ENCODE assay signal across 9 cellular contexts in the genomic region with DNA sequence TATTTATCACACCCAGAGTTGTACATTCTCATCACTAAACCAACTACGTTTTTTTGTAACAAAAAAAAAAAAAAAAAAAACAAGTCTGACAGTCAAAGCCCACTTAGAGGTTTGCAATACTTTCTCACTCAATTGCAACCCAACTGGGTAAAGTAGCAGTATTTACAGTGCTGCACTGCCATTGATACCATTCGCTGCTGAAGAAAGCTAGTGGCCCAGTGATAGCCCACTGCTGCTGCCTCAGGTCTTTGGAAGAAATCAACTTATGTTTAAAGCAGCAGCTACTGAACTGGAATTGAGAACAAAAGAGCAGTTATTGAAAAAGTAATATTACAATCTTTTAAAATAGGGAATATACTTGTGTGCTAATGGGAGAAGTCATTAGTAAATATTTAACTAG. TPM values are rescaled to one million over a fixed set of nuclear protein-coding genes. Genes with fewer than 3 reads are reported as not detected.
DNase-seq lines count a peak whose midpoint lies in the region; ATAC-seq and TF ChIP-seq lines count a peak whose summit lies in the region.
"Had no signal": no experiment of that assay in that cellular context is flagged by ENCODE, and none has a peak within 500 bp of the region (broad histone marks: within the 10 kb centered on the region; RNA-seq: fewer than 3 reads in every experiment).

No MANE protein-coding gene starts in this region.

- POLR2A ChIA-PET in activated CD4-positive, alpha-beta memory T cell treated with anti-CD3 and anti-CD28 coated beads, Interleukin-2, amount 10 ng/mL, durations not matched to agents 7 days and 5 days (lab: Charles Lee) = interaction anchor here (1.2 to 21.6 kb wide), 6 partner anchors 9 to 181 kb away, joined by 3 to 925 read pairs (median 72); a partner anchor contains a TSS

- H3K9ac ChIP-seq in iPS-15b (ENCODE audit: low read depth, low read length) (peak overlapping the region; percentile 98), subcutaneous abdominal adipose tissue (ENCODE audit: low read length in 5 of 5) (peak overlapping the region; percentile 80 to 99 (median 95))

- peak overlapping the region; percentile 81 for H3K4me3 Mint-ChIP-seq in activated CD4-positive, alpha-beta memory T cell treated with anti-CD3 and anti-CD28 coated beads, Interleukin-2, amount 10 ng/mL, durations not matched to agents 7 days and 5 days

- H3K27ac Mint-ChIP-seq in activated CD4-positive, alpha-beta memory T cell treated with anti-CD3 and anti-CD28 coated beads, Interleukin-2, amount 10 ng/mL, durations not matched to agents 7 days and 5 days = peak overlapping the region; percentile 70

- H3K4me3 ChIP-seq in iPS-15b (ENCODE audit: low read depth, low read length) = peak overlapping the region; percentile 96
- H3K4me3 ChIP-seq in subcutaneous abdominal adipose tissue (ENCODE audit: low read depth in 1 of 5, low read length in 5 of 5) = peak overlapping the region; percentile 90 to 100 (median 95)

- CTCF ChIA-PET in activated CD4-positive, alpha-beta memory T cell treated with anti-CD3 and anti-CD28 coated beads, Interleukin-2, amount 10 ng/mL, durations not matched to agents 7 days and 5 days (lab: Charles Lee) = interaction anchor here (0.8 to 9.1 kb wide), 8 partner anchors 8 to 703 kb away, joined by 3 to 92 read pairs (median 5); a partner anchor contains a TSS

- H3K27me3 ChIP-seq in iPS-15b (ENCODE audit: control insufficient read depth, insufficient read depth, low read length) = no peaks in the 10 kb centered on the region
- H3K27me3 ChIP-seq in subcutaneous abdominal adipose tissue (ENCODE audit: control insufficient read depth in 5 of 5, insufficient read depth in 4 of 5, low read length in 5 of 5) = no peaks in the 10 kb centered on the region

- DNase-seq in NOMO-1 treated with DMSO at 0.1 percent for 48 hours (lab: John Stamatoyannopoulos, UW; ENCODE audit: unreplicated experiment) (peak; percentile 20), NOMO-1 treated with dmso at 0.1 percent for 144 hours (lab: John Stamatoyannopoulos, UW; ENCODE audit: unreplicated experiment) (no peak), NCI-H1436 (lab: John Stamatoyannopoulos, UW) (no peak)
- no peak for DNase-seq in activated CD4-positive, alpha-beta memory T cell treated with anti-CD3 and anti-CD28 coated beads, Interleukin-2, amount 10 ng/mL, durations not matched to agents 7 days and 5 days
- DNase-seq: NCI-H510A treated with DMSO at 0.1 percent for 48 hours had no signal

- peak overlapping the region; percentile 100 for H3K27ac ChIP-seq in subcutaneous abdominal adipose tissue (ENCODE audit: low read depth, low read length)

- H3K9me3 ChIP-seq in iPS-15b (ENCODE audit: control insufficient read depth, insufficient read depth, low read length) (no peaks in the 10 kb centered on the region), subcutaneous abdominal adipose tissue (ENCODE audit: control insufficient read depth in 5 of 5, low read length in 5 of 5) (no peaks in the 10 kb centered on the region)

- H3K36me3 Mint-ChIP-seq in activated CD4-positive, alpha-beta memory T cell treated with anti-CD3 and anti-CD28 coated beads, Interleukin-2, amount 10 ng/mL, durations not matched to agents 7 days and 5 days (ENCODE audit: low read depth) = peaks cover 67% of the 10 kb centered on the region

- no peaks in the 10 kb centered on the region for H3K27me3 Mint-ChIP-seq in activated CD4-positive, alpha-beta memory T cell treated with anti-CD3 and anti-CD28 coated beads, Interleukin-2, amount 10 ng/mL, durations not matched to agents 7 days and 5 days

- ATAC-seq in GM18505 (IDR thresholded peaks at IDR 0.05; ENCODE audit: unreplicated experiment) = no peak
- no peak for ATAC-seq in GM19351 (IDR thresholded peaks at IDR 0.05; ENCODE audit: unreplicated experiment)

- TF ChIP-seq POLR2A in GM18505 (IDR thresholded peaks at IDR 0.05; ENCODE audit: borderline replicate concordance, extremely low read depth, insufficient read depth, insufficient read length) = no peak

- peaks cover 66% of the 10 kb centered on the region for H3K4me1 Mint-ChIP-seq in activated CD4-positive, alpha-beta memory T cell treated with anti-CD3 and anti-CD28 coated beads, Interleukin-2, amount 10 ng/mL, durations not matched to agents 7 days and 5 days

- H3K36me3 ChIP-seq in iPS-15b (ENCODE audit: control insufficient read depth, insufficient read depth, low read length) (peaks cover 39% of the 10 kb centered on the region), subcutaneous abdominal adipose tissue (ENCODE audit: control insufficient read depth in 5 of 5, insufficient read depth in 5 of 5, low read length in 5 of 5) (peaks cover 31 to 45% (median 41%) of the 10 kb centered on the region in 5 donors)

- H3K4me1 ChIP-seq in iPS-15b (ENCODE audit: control insufficient read depth, insufficient read depth, low read length) = peaks cover 8% of the 10 kb centered on the region
- peaks cover 0 to 59% (median 46%) of the 10 kb centered on the region in 5 donors for H3K4me1 ChIP-seq in subcutaneous abdominal adipose tissue (ENCODE audit: control insufficient read depth in 5 of 5, insufficient read depth in 5 of 5, low read length in 5 of 5)

- H3K9me3 Mint-ChIP-seq in activated CD4-positive, alpha-beta memory T cell treated with anti-CD3 and anti-CD28 coated beads, Interleukin-2, amount 10 ng/mL, durations not matched to agents 7 days and 5 days = no peaks in the 10 kb centered on the region

RNA-seq across cellular contexts. Expression of a gene that starts 2.7 kb away (rescaled TPM):
- 100 to 1,000 TPM; 364 to 371 TPM for total RNA-seq in activated CD4-positive, alpha-beta memory T cell treated with anti-CD3 and anti-CD28 coated beads, Interleukin-2, amount 10 ng/mL, durations not matched to agents 7 days and 5 days

RNA-seq across cellular contexts. Expression of a gene that starts 26.2 kb away (rescaled TPM):
- total RNA-seq in activated CD4-positive, alpha-beta memory T cell treated with anti-CD3 and anti-CD28 coated beads, Interleukin-2, amount 10 ng/mL, durations not matched to agents 7 days and 5 days = 10 to 100 TPM; 22.2 to 22.9 TPM
